16 cellular contexts compared by ENCODE assay signal in the genomic region with DNA sequence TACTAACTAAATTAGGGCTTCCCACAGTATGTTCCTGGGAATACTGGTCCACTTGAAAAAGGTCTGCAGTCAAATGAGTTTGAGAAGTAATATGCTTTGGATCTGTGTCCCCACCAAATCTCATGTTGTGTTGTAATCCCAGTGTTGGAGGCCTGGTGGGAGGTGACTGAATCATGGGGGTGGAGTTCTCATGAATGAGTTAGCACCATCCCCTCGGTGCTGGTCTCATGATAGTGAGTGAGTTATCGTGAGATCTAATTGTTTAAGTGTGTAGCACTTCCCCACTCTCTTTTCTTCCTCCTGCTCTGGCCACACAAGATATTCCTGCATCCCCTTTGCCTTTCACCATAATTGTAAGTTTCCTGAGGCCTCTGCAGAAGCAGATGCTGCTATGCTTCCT. TPM values are rescaled to one million over a fixed set of nuclear protein-coding genes. Genes with fewer than 3 reads are reported as not detected.
DNase-seq lines count a peak whose midpoint lies in the region; ATAC-seq and TF ChIP-seq lines count a peak whose summit lies in the region.
"Had no signal": no experiment of that assay in that cellular context is flagged by ENCODE, and none has a peak within 500 bp of the region (broad histone marks: within the 10 kb centered on the region; RNA-seq: fewer than 3 reads in every experiment).

No MANE protein-coding gene starts in this region.

- CTCF ChIA-PET in PC-3 (lab: Charles Lee), result no interaction called here

- H2AK5ac ChIP-seq in neuronal stem cell (ENCODE audit: low read depth, low read length), result no peak overlapping the region

- no peaks in the 10 kb centered on the region for H3F3A ChIP-seq in PC-3 (ENCODE audit: low read length, unreplicated experiment)

- H2BK5ac ChIP-seq in neuronal stem cell (ENCODE audit: low read length), result no peak overlapping the region

- H3K9ac ChIP-seq in PC-3 (ENCODE audit: low read length), result no peak overlapping the region
- H3K9ac ChIP-seq in endodermal cell (ENCODE audit: extremely low read depth, low read length, poor library complexity, severe bottlenecking), result no peak overlapping the region
- no peak overlapping the region for H3K9ac ChIP-seq in neuronal stem cell (ENCODE audit: low read depth, low read length, poor library complexity)

- H3K27ac Mint-ChIP-seq in endodermal cell, result peak overlapping the region; percentile 94
- H3K27ac Mint-ChIP-seq: activated T-cell treated with anti-CD3 and anti-CD28 coated beads, Interleukin-2, amount 50 U/mL, for 72 hours; T-helper 2 cell treated with Interferon-gamma antibody and Interleukin-4, amounts not matched to agents 5 μg/mL and 100 μg/mL, for 36 hours had no signal

- no peak overlapping the region for H3K4me2 ChIP-seq in PC-3 (ENCODE audit: low read length)
- H3K4me2 ChIP-seq in neuronal stem cell (ENCODE audit: insufficient read depth, low read length, poor library complexity, severe bottlenecking), result peak overlapping the region; percentile 12

- no peak overlapping the region for H4K91ac ChIP-seq in neuronal stem cell (ENCODE audit: low read depth, low read length, poor library complexity)

- POLR2A ChIA-PET in PC-3 (lab: Charles Lee; ENCODE audit: unreplicated experiment), result no interaction called here

- no peak overlapping the region for H2BK15ac ChIP-seq in neuronal stem cell (ENCODE audit: low read length)

- H3K4me3 ChIP-seq in PC-3 (ENCODE audit: low read length) (no peak overlapping the region), endodermal cell (ENCODE audit: low read length) (no peak overlapping the region), neuronal stem cell (ENCODE audit: low read length in 2 of 2) (no peak overlapping the region)
- H3K4me3 ChIP-seq: heart left ventricle, skin epidermis, vagina had no signal

- WGBS in endodermal cell (ENCODE audit: insufficient coverage in 1 of 2, insufficient read length in 1 of 2), 2 experiments, result 43% methylated on average over 1 of the region's 2 CpGs; no CpG with 5 or more reads in 1 of the 2 experiments
- WGBS in neuronal stem cell (ENCODE audit: extremely low coverage in 2 of 2, insufficient read length in 2 of 2, insufficient replicate concordance in 1 of 2), 2 donors, result no CpG with 5 or more reads among the region's 2 CpGs

- H3K4ac ChIP-seq in neuronal stem cell (ENCODE audit: low read length), result no peak overlapping the region

- H3K27me3 Mint-ChIP-seq in endodermal cell (ENCODE audit: insufficient read depth), result no peaks in the 10 kb centered on the region

- no peak overlapping the region for H3K18ac ChIP-seq in neuronal stem cell (ENCODE audit: low read length)

- H3K79me1 ChIP-seq in neuronal stem cell (ENCODE audit: low read depth, low read length), result peaks cover 4% of the 10 kb centered on the region

- H4K8ac ChIP-seq in neuronal stem cell (ENCODE audit: low read depth, low read length), result no peak overlapping the region

- no peak overlapping the region for H2AFZ ChIP-seq in PC-3 (ENCODE audit: low read length)
- no peak overlapping the region for H2AFZ ChIP-seq in neuronal stem cell (ENCODE audit: low read length)

- no peaks in the 10 kb centered on the region for H3K36me3 ChIP-seq in PC-3 (ENCODE audit: low read depth, low read length)
- no peaks in the 10 kb centered on the region for H3K36me3 ChIP-seq in endodermal cell (ENCODE audit: control insufficient read depth, insufficient read depth, low read length)
- H3K36me3 ChIP-seq in neuronal stem cell (replicated peaks in 1 of 2; ENCODE audit: control insufficient read depth in 2 of 2, insufficient read depth in 2 of 2, low read length in 2 of 2), result no peaks in the 10 kb centered on the region
- H3K36me3 ChIP-seq: heart left ventricle, vagina had no signal

- H3K79me2 ChIP-seq in PC-3 (ENCODE audit: low read length), result no peaks in the 10 kb centered on the region

- peak; percentile 26 for DNase-seq in NOMO-1 treated with DMSO at 0.1 percent for 48 hours (lab: John Stamatoyannopoulos, UW; ENCODE audit: unreplicated experiment)
- no peak for DNase-seq in NOMO-1 (lab: John Stamatoyannopoulos, UW; ENCODE audit: unreplicated experiment in 2 of 2)
- DNase-seq in PC-3, result peak; percentile 20
- peak; percentile 79 for DNase-seq in endodermal cell
- no peak for DNase-seq in neuronal stem cell (ENCODE audit: low spot score)
- DNase-seq in germinal center (ENCODE audit: low spot score), result no peak
- DNase-seq in glomerular visceral epithelial cell (ENCODE audit: extremely low spot score), result no peak
- DNase-seq: activated T-cell treated with anti-CD3 and anti-CD28 coated beads, Interleukin-2, amount 50 U/mL, for 72 hours; cerebellar nuclear complex; heart left ventricle; MM.1S had no signal

- no peaks in the 10 kb centered on the region for H3K4me1 ChIP-seq in PC-3 (ENCODE audit: insufficient read depth, low read length)
- H3K4me1 ChIP-seq in endodermal cell (ENCODE audit: control insufficient read depth, insufficient read depth, low read length), result peaks cover 7% of the 10 kb centered on the region
- peaks cover 0 to 4% of the 10 kb centered on the region in 2 donors for H3K4me1 ChIP-seq in neuronal stem cell (ENCODE audit: control insufficient read depth in 2 of 2, insufficient read depth in 1 of 2, low read depth in 1 of 2, low read length in 2 of 2)
- H3K4me1 ChIP-seq: heart left ventricle, vagina had no signal

- intact Hi-C loops in PC-3 (cut with micrococcal nuclease), result loop anchor here (5.0 kb wide), 1 partner anchor 45 kb away; no protein-coding TSS in a partner anchor

- H3K4me1 Mint-ChIP-seq in endodermal cell, result peaks cover 15% of the 10 kb centered on the region

- H3K27ac ChIP-seq in PC-3 (ENCODE audit: low read length) (no peak overlapping the region), endodermal cell (ENCODE audit: low read depth, low read length) (no peak overlapping the region), neuronal stem cell (replicated peaks; ENCODE audit: low read length) (peak overlapping the region; percentile 62)
- H3K27ac ChIP-seq: heart left ventricle, skin epidermis, vagina had no signal

- H2BK12ac ChIP-seq in neuronal stem cell (ENCODE audit: low read length), result no peak overlapping the region

- BruUV-seq in PC-3 (replicated peaks; lab: Mats Ljungman, UMichigan), result no TSS peak

- H3K27me3 ChIP-seq in PC-3 (ENCODE audit: low read length), result no peaks in the 10 kb centered on the region
- no peaks in the 10 kb centered on the region for H3K27me3 ChIP-seq in endodermal cell (ENCODE audit: control insufficient read depth, insufficient read depth, low read length, poor library complexity, severe bottlenecking)
- no peaks in the 10 kb centered on the region for H3K27me3 ChIP-seq in neuronal stem cell (ENCODE audit: control insufficient read depth in 3 of 3, insufficient read depth in 3 of 3, low read depth in 1 of 3, low read length in 3 of 3)
- H3K27me3 ChIP-seq: vagina had no signal

- peaks cover 27% of the 10 kb centered on the region for H3K9me3 Mint-ChIP-seq in endodermal cell
- H3K9me3 Mint-ChIP-seq: activated T-cell treated with anti-CD3 and anti-CD28 coated beads, Interleukin-2, amount 50 U/mL, for 72 hours; T-helper 2 cell treated with Interferon-gamma antibody and Interleukin-4, amounts not matched to agents 5 μg/mL and 100 μg/mL, for 36 hours had no signal

- no peak overlapping the region for H3K23ac ChIP-seq in neuronal stem cell (ENCODE audit: low read depth, low read length, poor library complexity)

- ATAC-seq in PC-3, result no peak; the same call in 1 of the 2 replicates
- no peak for ATAC-seq in HG03460 (IDR thresholded peaks at IDR 0.05; ENCODE audit: unreplicated experiment)
- ATAC-seq: activated T-cell treated with anti-CD3 and anti-CD28 coated beads, Interleukin-2, amount 50 U/mL, for 72 hours; heart left ventricle had no signal

- no peak overlapping the region for H3K4me3 Mint-ChIP-seq in endodermal cell
- H3K4me3 Mint-ChIP-seq: activated T-cell treated with anti-CD3 and anti-CD28 coated beads, Interleukin-2, amount 50 U/mL, for 72 hours; T-helper 2 cell treated with Interferon-gamma antibody and Interleukin-4, amounts not matched to agents 5 μg/mL and 100 μg/mL, for 36 hours had no signal

- no peak overlapping the region for H2BK120ac ChIP-seq in neuronal stem cell (ENCODE audit: low read depth, low read length)

- H3K9me2 ChIP-seq in PC-3 (replicated peaks; ENCODE audit: low read length), result no peaks in the 10 kb centered on the region

- H3K14ac ChIP-seq in neuronal stem cell (ENCODE audit: low read length), result no peak overlapping the region

- TF ChIP-seq CTCF in PC-3 (conservative IDR thresholded peaks at IDR 0.05; ENCODE audit: low read depth, low read length), result no peak
- TF ChIP-seq CTCF in endodermal cell (conservative IDR thresholded peaks at IDR 0.05), result no peak

- peaks cover 7% of the 10 kb centered on the region for H3K36me3 Mint-ChIP-seq in endodermal cell (ENCODE audit: low read depth)

- no peaks in the 10 kb centered on the region for H4K20me1 ChIP-seq in PC-3 (ENCODE audit: low read length)

- H3K9me3 ChIP-seq in PC-3 (ENCODE audit: low read length), result no peaks in the 10 kb centered on the region
- peaks cover 8% of the 10 kb centered on the region for H3K9me3 ChIP-seq in endodermal cell (ENCODE audit: control insufficient read depth, low read length)
- H3K9me3 ChIP-seq in neuronal stem cell (replicated peaks in 1 of 2; ENCODE audit: control insufficient read depth in 2 of 2, insufficient read depth in 1 of 2, low read depth in 1 of 2, low read length in 2 of 2), result peaks cover 0 to 11% of the 10 kb centered on the region in 2 donors
- H3K9me3 ChIP-seq: heart left ventricle, vagina had no signal

RNA-seq across cellular contexts. Expression of a gene that starts 16.9 kb away (rescaled TPM):
- not detected in 2 replicates for total RNA-seq in PC-3 (2014; rRNA removed)
- total RNA-seq in endodermal cell, result not detected
- not detected for polyA plus RNA-seq in endodermal cell (2013, experiment 1 of 2)
- not detected for polyA plus RNA-seq in endodermal cell (2013, experiment 2 of 2)
- 0.03 TPM for polyA plus RNA-seq in neuronal stem cell (2013, experiment 1 of 2)
- not detected for polyA plus RNA-seq in neuronal stem cell (2013, experiment 2 of 2)
- total RNA-seq: activated T-cell treated with anti-CD3 and anti-CD28 coated beads, Interleukin-2, amount 50 U/mL, for 72 hours; heart left ventricle; mononuclear cell; vagina had no signal
- polyA plus RNA-seq: heart left ventricle had no signal

Comparison
In these comparisons a context has a peak if more than half of its experiments do, and no peak if none do; other contexts are left out.
1. DNase-seq: peak in NOMO-1 treated with DMSO at 0.1 percent for 48 hours (single experiment), PC-3 (single experiment) and endodermal cell (single experiment); none in NOMO-1 (0 of 2), neuronal stem cell (single experiment), germinal center (single experiment) and glomerular visceral epithelial cell (single experiment).